In genomic region chr16:88855736-88856121, GRCh38 we compare ENCODE assay signal across 9 cellular contexts. TPM values are rescaled to one million over a fixed set of nuclear protein-coding genes. Genes with fewer than 3 reads are reported as not detected.
A peak's percentile ranks its signal among the peaks of the same experiment; 100 is the strongest.
DNase-seq lines count a peak whose midpoint lies in the region; ATAC-seq and TF ChIP-seq lines count a peak whose summit lies in the region.
"Had no signal": no experiment of that assay in that cellular context is flagged by ENCODE, and none has a peak within 500 bp of the region (broad histone marks: within the 10 kb centered on the region; RNA-seq: fewer than 3 reads in every experiment).

No MANE protein-coding gene starts in this region.

- H3K27ac Mint-ChIP-seq in T-cell, result peak overlapping the region; percentile 66 to 67

- no peak overlapping the region for H3K27ac ChIP-seq in rectal smooth muscle tissue (ENCODE audit: low read depth, low read length)

- DNase-seq in GM12864 (ENCODE audit: low read depth), result no peak
- no peak for DNase-seq in T-cell
- no peak for DNase-seq in fibroblast of pulmonary artery (ENCODE audit: low read depth)
- no peak for DNase-seq in NAMALWA (ENCODE audit: low spot score)
- no peak for DNase-seq in NOMO-1 (lab: John Stamatoyannopoulos, UW; ENCODE audit: unreplicated experiment in 2 of 2)

- CTCF ChIA-PET in T-cell (lab: Charles Lee), result no interaction called here

- peak overlapping the region; percentile 71 to 97 (median 76) for H3K4me3 Mint-ChIP-seq in T-cell

- H3K4me1 ChIP-seq in rectal smooth muscle tissue (ENCODE audit: control insufficient read depth, insufficient read depth, low read length), result peaks cover 7% of the 10 kb centered on the region

- POLR2A ChIA-PET in T-cell (lab: Charles Lee), result no interaction called here

- no peak overlapping the region for H3K9ac ChIP-seq in rectal smooth muscle tissue (ENCODE audit: low read length)

- H3K36me3 Mint-ChIP-seq in T-cell, result peaks cover 4% of the 10 kb centered on the region

- H3K27me3 Mint-ChIP-seq in T-cell, result no peaks in the 10 kb centered on the region

- no peaks in the 10 kb centered on the region for H3K27me3 ChIP-seq in rectal smooth muscle tissue (ENCODE audit: control insufficient read depth, insufficient read depth, low read length)

- TF ChIP-seq CTCF in GM12864 (IDR thresholded peaks at IDR 0.05; ENCODE audit: low read depth, low read length, missing control alignments) (no peak), fibroblast of pulmonary artery (IDR thresholded peaks at IDR 0.05; ENCODE audit: low read length, missing control alignments) (no peak)

- H3K36me3 ChIP-seq in rectal smooth muscle tissue (ENCODE audit: control insufficient read depth, insufficient read depth, low read length), result peaks cover 13% of the 10 kb centered on the region

- peaks cover 36 to 39% (median 38%) of the 10 kb centered on the region in 3 donors for H3K4me1 Mint-ChIP-seq in T-cell

- ATAC-seq in T-cell (replicated peaks in 1 of 4), result no peak
- no peak for ATAC-seq in GM19397 (IDR thresholded peaks at IDR 0.05; ENCODE audit: unreplicated experiment)
- ATAC-seq in HG02885 (IDR thresholded peaks at IDR 0.05; ENCODE audit: poor library complexity, unreplicated experiment), result no peak

- no peaks in the 10 kb centered on the region for H3K9me3 Mint-ChIP-seq in T-cell

- H3K4me3 ChIP-seq in GM12864 (ENCODE audit: low read depth, low read length) (peak overlapping the region; percentile 62), fibroblast of pulmonary artery (replicated peaks; ENCODE audit: low read depth, low read length) (peak overlapping the region; percentile 99), rectal smooth muscle tissue (ENCODE audit: low read length) (peak overlapping the region; percentile 69)

RNA-seq across cellular contexts. Expression of gene GALNS, which starts 1.0 kb away (rescaled TPM):
- total RNA-seq in T-cell, result 10 to 100 TPM; 47.6 to 68.4 (median 58.4) TPM

RNA-seq across cellular contexts. Expression of gene TRAPPC2L, which starts 1.2 kb away (rescaled TPM):
- total RNA-seq in T-cell, result 10 to 100 TPM; 45.6 to 61.1 (median 57.5) TPM

RNA-seq across cellular contexts. Expression of gene PABPN1L, which starts 10.7 kb away (rescaled TPM):
- total RNA-seq in T-cell, result not detected
- total RNA-seq: mononuclear cell had no signal

RNA-seq across cellular contexts. Expression of gene APRT, which starts 44.0 kb away (rescaled TPM):
- total RNA-seq in T-cell, result 100 to 1,000 TPM; 166 to 245 (median 228) TPM

RNA-seq across cellular contexts. Expression of gene CDT1, which starts 52.1 kb away (rescaled TPM):
- 1 to 10 TPM in 4 of 5 donors, under 1 TPM in 1; 0.93 to 3.7 (median 1.5) TPM for total RNA-seq in T-cell
